ENCODE assay signal across 31 cellular contexts in genomic region chr11:110827276-110827675, GRCh38.
"Had no signal": no experiment of that assay in that cellular context is flagged by ENCODE, and none has a peak within 500 bp of the region (broad histone marks: within the 10 kb centered on the region; RNA-seq: fewer than 3 reads in every experiment).

No MANE protein-coding gene starts in this region.

- H3K27me3 ChIP-seq: ascending aorta, breast epithelium, cardiac muscle cell, dorsolateral prefrontal cortex, esophagus muscularis mucosa, foreskin keratinocyte, gastrocnemius medialis had no signal

- H3K27ac ChIP-seq: ascending aorta, breast epithelium, cardiac muscle cell, coronary artery, dorsolateral prefrontal cortex, esophagus muscularis mucosa, foreskin keratinocyte, gastrocnemius medialis, heart right ventricle, WERI-Rb-1 had no signal

- H3K36me3 ChIP-seq: ascending aorta, breast epithelium, cardiac muscle cell, esophagus muscularis mucosa, gastrocnemius medialis, heart right ventricle, WERI-Rb-1 had no signal

- H3K4me3 ChIP-seq: ascending aorta, breast epithelium, cardiac muscle cell, coronary artery, dorsolateral prefrontal cortex, esophagus muscularis mucosa, gastrocnemius medialis, heart right ventricle had no signal

- ATAC-seq: activated CD4-positive, alpha-beta T cell treated with anti-CD3 and anti-CD28 coated beads for 36 hours; activated naive CD4-positive, alpha-beta T cell treated with anti-CD3 and anti-CD28 coated beads, Interleukin-2, amount 50 U/mL, for 72 hours; activated T-cell treated with anti-CD3 and anti-CD28 coated beads, Interleukin-2, amount 50 U/mL, for 72 hours; foreskin keratinocyte; gastrocnemius medialis; heart right ventricle; T-helper 17 cell had no signal

- H3K4me1 ChIP-seq: ascending aorta, breast epithelium, gastrocnemius medialis, heart right ventricle had no signal

- H3K9me3 ChIP-seq: ascending aorta, breast epithelium, esophagus muscularis mucosa, gastrocnemius medialis, heart right ventricle had no signal

- DNase-seq: activated CD4-positive, alpha-beta memory T cell treated with anti-CD3 and anti-CD28 coated beads, Interleukin-2, amount 10 ng/mL, durations not matched to agents 7 days and 5 days; activated CD4-positive, alpha-beta T cell treated with anti-CD3 and anti-CD28 coated beads for 36 hours; activated CD4-positive, alpha-beta T cell treated with anti-CD3 and anti-CD28 coated beads, Interleukin-2, amount 10 ng/mL, durations not matched to agents 24 days and 14 days; activated CD4-positive, CD25-positive, alpha-beta regulatory T cell; activated CD4-positive, CD25-positive, alpha-beta regulatory T cell treated with anti-CD3 and anti-CD28 coated beads, Interleukin-2, amount 50 U/mL, for 72 hours; activated CD8-positive, alpha-beta memory T cell treated with anti-CD3 and anti-CD28 coated beads, Interleukin-2, amount 50 U/mL, for 48 hours; activated gamma-delta T cell; activated naive CD4-positive, alpha-beta T cell; activated naive CD4-positive, alpha-beta T cell treated with anti-CD3 and anti-CD28 coated beads, Interleukin-2, amount 10 ng/mL, durations not matched to agents 7 days and 5 days; activated naive CD8-positive, alpha-beta T cell treated with anti-CD3 and anti-CD28 coated beads, Interleukin-2, amount 10 ng/mL, durations not matched to agents 7 days and 5 days; activated T-cell treated with anti-CD3 and anti-CD28 coated beads for 4 hours; activated T-cell treated with anti-CD3 and anti-CD28 coated beads, Interleukin-2, amount 50 U/mL, for 24 hours; activated T-cell treated with anti-CD3 and anti-CD28 coated beads, Interleukin-2, amount 50 U/mL, for 72 hours; central memory CD4-positive, alpha-beta T cell; cerebellar nuclear complex; dorsolateral prefrontal cortex; effector memory CD4-positive, alpha-beta T cell; erythroblast; foreskin keratinocyte; gastrocnemius medialis; heart right ventricle; T-helper 1 cell; T-helper 17 cell; T1000; WERI-Rb-1 had no signal
